ENCODE assay signal across 32 cellular contexts in the genomic region with DNA sequence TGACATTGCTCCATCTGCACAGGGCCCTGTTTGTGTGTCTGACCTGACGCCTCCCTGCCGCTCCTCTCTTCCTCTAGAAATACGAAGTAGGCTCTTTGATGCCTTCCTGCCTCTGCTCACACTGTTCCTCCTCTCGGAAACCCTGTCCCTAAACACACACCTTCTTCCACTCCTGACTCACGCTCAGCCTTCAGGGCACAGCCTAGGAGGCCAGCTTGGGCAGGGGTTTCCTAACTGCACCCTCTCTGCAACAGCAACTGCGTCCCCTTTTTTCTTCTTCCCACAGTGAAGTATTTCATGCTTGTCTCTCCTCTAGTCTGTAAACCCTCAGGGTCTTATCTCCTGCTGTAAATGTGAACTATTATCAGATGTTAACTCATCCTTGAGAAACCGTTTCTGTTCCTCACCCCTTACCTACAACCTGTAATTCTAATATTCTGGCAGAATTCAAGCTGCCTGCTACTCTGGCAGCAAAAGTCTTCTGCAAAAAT.
DNase-seq lines count a peak whose midpoint lies in the region; TF ChIP-seq lines count a peak whose summit lies in the region.
"Had no signal": no experiment of that assay in that cellular context is flagged by ENCODE, and none has a peak within 500 bp of the region (broad histone marks: within the 10 kb centered on the region; RNA-seq: fewer than 3 reads in every experiment).

No MANE protein-coding gene starts in this region.

- H2BK15ac ChIP-seq in mesenchymal stem cell (ENCODE audit: low read depth, poor library complexity, severe bottlenecking): no peak overlapping the region

- WGBS in mesenchymal stem cell: 76% methylated on average over 7 of the region's 7 CpGs

- H3K27me3 ChIP-seq in mesenchymal stem cell (ENCODE audit: control insufficient read depth in 1 of 2, insufficient read depth in 1 of 2, low read length in 2 of 2) (no peaks in the 10 kb centered on the region), rectal smooth muscle tissue (ENCODE audit: control insufficient read depth, insufficient read depth, low read length) (no peaks in the 10 kb centered on the region), left ventricle myocardium inferior (ENCODE audit: low read depth) (no peaks in the 10 kb centered on the region)
- H3K27me3 ChIP-seq: BE2C, ovary, SJSA1 had no signal

- no peak for TF ChIP-seq CTCF in Calu3 (IDR thresholded peaks at IDR 0.05; ENCODE audit: unreplicated experiment)
- TF ChIP-seq CTCF in left ventricle myocardium inferior (IDR thresholded peaks at IDR 0.05; ENCODE audit: borderline replicate concordance): no peak

- no peak overlapping the region for H3K23ac ChIP-seq in mesenchymal stem cell (ENCODE audit: low read length in 2 of 2)

- DNase-seq in Calu3 (no peak), mesenchymal stem cell (no peak), iPS-NIHi7 (ENCODE audit: extremely low spot score) (no peak), SHP77 (lab: John Stamatoyannopoulos, UW) (no peak), left ventricle myocardium inferior (no peak)
- DNase-seq in activated T-cell treated with anti-CD3 and anti-CD28 coated beads, Interleukin-2, amount 50 U/mL, for 1 hour: no peak
- DNase-seq: ACHN; activated CD4-positive, alpha-beta T cell treated with anti-CD3 and anti-CD28 coated beads for 48 hours; activated effector memory CD4-positive, alpha-beta T cell treated with anti-CD3 and anti-CD28 coated beads, Interleukin-2, amount 50 U/mL, for 16 hours; anterior cingulate cortex; BE2C; CD8-positive, alpha-beta memory T cell; DMS153; effector CD8-positive, alpha-beta T cell; HCEC 1CT; left ventricle myocardium superior; mucosa of descending colon; NCI-H1048; NCI-H1694; NCI-H510A; ovary; stimulated activated naive CD4-positive, alpha-beta T cell treated with Interleukin-2 at 50 U/mL for 16 hours; T-helper 9 cell; WERI-Rb-1 had no signal

- no peaks in the 10 kb centered on the region for H3K9me3 ChIP-seq in mesenchymal stem cell (ENCODE audit: control insufficient read depth, low read length)
- H3K9me3 ChIP-seq in left ventricle myocardium inferior (replicated peaks): no peaks in the 10 kb centered on the region
- H3K9me3 ChIP-seq: BE2C, mucosa of descending colon, ovary, SJSA1 had no signal

- peak overlapping the region; percentile 27 for H3K27ac Mint-ChIP-seq in Calu3 (ENCODE audit: unreplicated experiment)
- peak overlapping the region; percentile 52 for H3K27ac Mint-ChIP-seq in dendritic cell treated with granulocyte-macrophage colony-stimulating factor and Interleukin-4, amounts not matched to agents 40 ng/mL and 50 ng/mL, for 4 days
- H3K27ac Mint-ChIP-seq: activated naive CD8-positive, alpha-beta T cell; CD8-positive, alpha-beta memory T cell; IgD-negative memory B cell; natural killer cell treated with Interleukin-12 subunit alpha and Interleukin-12 subunit beta and Interleukin-15 and Interleukin-18, amount 100 ng/mL, for 72 hours had no signal

- no peak overlapping the region for H2BK5ac ChIP-seq in mesenchymal stem cell (ENCODE audit: low read depth, low read length, poor library complexity, severe bottlenecking)

- H2AFZ ChIP-seq in mesenchymal stem cell (ENCODE audit: low read depth, low read length): no peak overlapping the region

- no TSS peak for BruUV-seq in Calu3 (replicated peaks; lab: Mats Ljungman, UMichigan)

- H3K18ac ChIP-seq in mesenchymal stem cell (ENCODE audit: low read depth in 1 of 2, low read length in 2 of 2): peak overlapping the region; percentile 23 to 46

- H3K27ac ChIP-seq in mesenchymal stem cell (ENCODE audit: low read length, poor library complexity, severe bottlenecking) (no peak overlapping the region), rectal smooth muscle tissue (ENCODE audit: low read depth, low read length) (peak overlapping the region; percentile 72), left ventricle myocardium inferior (replicated peaks) (no peak overlapping the region)
- H3K27ac ChIP-seq: epithelial cell of prostate, ovary, SJSA1, WERI-Rb-1 had no signal

- H2BK12ac ChIP-seq in mesenchymal stem cell (ENCODE audit: low read length in 2 of 2): peak overlapping the region; percentile 9 to 70

- H3K36me3 Mint-ChIP-seq in Calu3 (ENCODE audit: insufficient read depth, unreplicated experiment): peaks cover 16% of the 10 kb centered on the region
- H3K36me3 Mint-ChIP-seq in dendritic cell treated with granulocyte-macrophage colony-stimulating factor and Interleukin-4, amounts not matched to agents 40 ng/mL and 50 ng/mL, for 4 days (ENCODE audit: low read depth): peaks cover 30% of the 10 kb centered on the region
- H3K36me3 Mint-ChIP-seq: activated naive CD8-positive, alpha-beta T cell; CD8-positive, alpha-beta memory T cell; IgD-negative memory B cell; natural killer cell treated with Interleukin-12 subunit alpha and Interleukin-12 subunit beta and Interleukin-15 and Interleukin-18, amount 100 ng/mL, for 72 hours had no signal

- CTCF ChIA-PET in Calu3 (lab: Charles Lee): no interaction called here

- intact Hi-C loops in Calu3 (cut with micrococcal nuclease; ENCODE audit: unreplicated experiment) (loop anchor here (2.0 to 5.0 kb wide), 2 partner anchors 27 to 65 kb away; no protein-coding TSS in a partner anchor), left ventricle myocardium inferior (cut with micrococcal nuclease) (no loop called here)
- intact Hi-C loops in dendritic cell treated with granulocyte-macrophage colony-stimulating factor and Interleukin-4, amounts not matched to agents 40 ng/mL and 50 ng/mL, for 4 days (cut with micrococcal nuclease): no loop called here

- H3K36me3 ChIP-seq in mesenchymal stem cell (ENCODE audit: control insufficient read depth in 1 of 2, insufficient read depth in 2 of 2, low read depth in 1 of 2, low read length in 2 of 2): peaks cover 0 to 3% of the 10 kb centered on the region in 2 experiments
- H3K36me3 ChIP-seq in rectal smooth muscle tissue (ENCODE audit: control insufficient read depth, insufficient read depth, low read length): no peaks in the 10 kb centered on the region
- no peaks in the 10 kb centered on the region for H3K36me3 ChIP-seq in left ventricle myocardium inferior
- H3K36me3 ChIP-seq: BE2C, ovary, WERI-Rb-1 had no signal

- H3K4me1 ChIP-seq in mesenchymal stem cell (ENCODE audit: control insufficient read depth, insufficient read depth, low read depth, low read length): peaks cover 41% of the 10 kb centered on the region
- H3K4me1 ChIP-seq in rectal smooth muscle tissue (ENCODE audit: control insufficient read depth, insufficient read depth, low read length): peaks cover 77% of the 10 kb centered on the region
- peaks cover 63% of the 10 kb centered on the region for H3K4me1 ChIP-seq in left ventricle myocardium inferior

- H3K4ac ChIP-seq in mesenchymal stem cell (ENCODE audit: low read depth in 1 of 2, low read length in 2 of 2): no peak overlapping the region

- no peak overlapping the region for H3K9ac ChIP-seq in mesenchymal stem cell (ENCODE audit: low read length)
- H3K9ac ChIP-seq in rectal smooth muscle tissue (ENCODE audit: low read length): no peak overlapping the region

- H3K79me1 ChIP-seq in mesenchymal stem cell (replicated peaks; ENCODE audit: low read length, poor library complexity, severe bottlenecking): peaks cover 29% of the 10 kb centered on the region

- no peak overlapping the region for H3K14ac ChIP-seq in mesenchymal stem cell (ENCODE audit: low read length in 2 of 2)

- H3K4me2 ChIP-seq in mesenchymal stem cell (ENCODE audit: low read length, poor library complexity, severe bottlenecking): no peak overlapping the region
- H3K4me2 ChIP-seq: smooth muscle cell had no signal

- H3K9me3 Mint-ChIP-seq in Calu3 (ENCODE audit: low read depth, unreplicated experiment): no peaks in the 10 kb centered on the region
- no peaks in the 10 kb centered on the region for H3K9me3 Mint-ChIP-seq in dendritic cell treated with granulocyte-macrophage colony-stimulating factor and Interleukin-4, amounts not matched to agents 40 ng/mL and 50 ng/mL, for 4 days
- H3K9me3 Mint-ChIP-seq: natural killer cell treated with Interleukin-12 subunit alpha and Interleukin-12 subunit beta and Interleukin-15 and Interleukin-18, amount 100 ng/mL, for 72 hours had no signal

- peaks cover 80% of the 10 kb centered on the region for H3K4me1 Mint-ChIP-seq in Calu3 (ENCODE audit: low read depth, unreplicated experiment)
- peaks cover 90% of the 10 kb centered on the region for H3K4me1 Mint-ChIP-seq in dendritic cell treated with granulocyte-macrophage colony-stimulating factor and Interleukin-4, amounts not matched to agents 40 ng/mL and 50 ng/mL, for 4 days (ENCODE audit: low read depth)
- H3K4me1 Mint-ChIP-seq: CD8-positive, alpha-beta memory T cell; IgD-negative memory B cell had no signal

- no peak overlapping the region for H4K91ac ChIP-seq in mesenchymal stem cell (ENCODE audit: low read length)

- H3K27me3 Mint-ChIP-seq in Calu3 (ENCODE audit: unreplicated experiment): no peaks in the 10 kb centered on the region
- no peaks in the 10 kb centered on the region for H3K27me3 Mint-ChIP-seq in dendritic cell treated with granulocyte-macrophage colony-stimulating factor and Interleukin-4, amounts not matched to agents 40 ng/mL and 50 ng/mL, for 4 days
- H3K27me3 Mint-ChIP-seq: IgD-negative memory B cell had no signal

- no peak overlapping the region for H2BK120ac ChIP-seq in mesenchymal stem cell (ENCODE audit: low read depth, low read length)

- H2AK5ac ChIP-seq in mesenchymal stem cell (ENCODE audit: low read length, severe bottlenecking): peak overlapping the region; percentile 6

- H3K4me3 ChIP-seq in mesenchymal stem cell (ENCODE audit: insufficient read depth in 1 of 2, low read depth in 1 of 2, low read length in 2 of 2) (no peak overlapping the region), rectal smooth muscle tissue (ENCODE audit: low read length) (no peak overlapping the region), left ventricle myocardium inferior (no peak overlapping the region)
- H3K4me3 ChIP-seq: mucosa of descending colon, ovary, SJSA1, smooth muscle cell had no signal

- H3K4me3 Mint-ChIP-seq in Calu3 (ENCODE audit: low read depth, unreplicated experiment): peak overlapping the region; percentile 16
- H3K4me3 Mint-ChIP-seq in dendritic cell treated with granulocyte-macrophage colony-stimulating factor and Interleukin-4, amounts not matched to agents 40 ng/mL and 50 ng/mL, for 4 days: no peak overlapping the region
- H3K4me3 Mint-ChIP-seq: activated naive CD8-positive, alpha-beta T cell; CD8-positive, alpha-beta memory T cell; IgD-negative memory B cell; natural killer cell treated with Interleukin-12 subunit alpha and Interleukin-12 subunit beta and Interleukin-15 and Interleukin-18, amount 100 ng/mL, for 72 hours had no signal

- peak overlapping the region; percentile 31 for H4K8ac ChIP-seq in mesenchymal stem cell (ENCODE audit: low read length)
